1 cellular context compared by ENCODE assay signal in the genomic region with DNA sequence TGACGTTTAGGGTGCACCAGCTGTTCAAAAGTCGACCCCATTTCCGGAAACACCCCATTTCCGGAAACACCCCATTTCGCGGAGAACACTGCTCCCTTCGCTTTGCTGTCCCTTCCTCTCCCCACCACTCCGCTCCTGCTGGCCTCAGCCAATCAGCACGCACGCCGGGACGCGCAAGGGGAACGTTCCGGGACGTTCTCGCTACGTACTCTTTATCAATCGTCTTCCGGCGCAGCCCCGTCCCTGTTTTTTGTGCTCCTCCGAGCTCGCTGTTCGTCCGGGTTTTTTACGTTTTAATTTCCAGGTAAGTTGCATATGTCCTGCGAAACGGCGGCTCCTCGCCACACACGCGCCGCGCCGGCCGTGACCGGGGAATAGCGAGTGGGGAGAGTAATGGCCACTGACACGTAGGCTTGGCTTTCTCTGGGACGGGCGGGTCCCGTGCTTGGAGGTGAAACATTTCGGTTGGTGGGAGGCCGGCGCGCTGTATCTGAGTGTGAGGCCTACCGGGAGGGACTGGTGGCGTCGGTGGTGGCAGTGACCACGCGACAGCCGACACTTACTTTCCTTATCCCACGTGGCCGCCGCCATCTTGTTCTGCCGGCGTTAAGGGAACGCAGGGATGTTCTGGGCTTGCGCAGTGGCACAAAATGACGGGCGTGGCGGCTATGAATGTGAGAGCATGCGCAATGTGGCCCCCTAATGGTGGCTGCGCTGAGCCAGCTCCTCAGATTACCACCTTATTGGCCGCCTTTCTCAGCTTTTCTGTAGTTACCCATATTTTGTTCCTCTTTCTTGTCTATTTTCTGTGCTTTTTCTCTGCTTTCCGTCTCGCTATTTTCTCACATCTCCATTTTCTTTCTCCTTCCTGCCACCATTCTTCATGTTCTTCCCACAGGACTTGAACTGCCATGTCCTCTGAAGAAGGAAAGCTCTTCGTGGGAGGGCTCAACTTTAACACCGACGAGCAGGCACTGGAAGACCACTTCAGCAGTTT.
A peak's percentile ranks its signal among the peaks of the same experiment; 100 is the strongest.
TF ChIP-seq lines count a peak whose summit lies in the region.

A gene (plus strand): TSS at position 215 of the 997 bp plus-strand sequence. CDS start 697 bp downstream, at position 912.

TF ChIP-seq in K562, 482 proteins besides CTCF, POLR2A, EP300 and RAD21 (continued from another document and continues in another):
- TF ChIP-seq, protein P1, sequence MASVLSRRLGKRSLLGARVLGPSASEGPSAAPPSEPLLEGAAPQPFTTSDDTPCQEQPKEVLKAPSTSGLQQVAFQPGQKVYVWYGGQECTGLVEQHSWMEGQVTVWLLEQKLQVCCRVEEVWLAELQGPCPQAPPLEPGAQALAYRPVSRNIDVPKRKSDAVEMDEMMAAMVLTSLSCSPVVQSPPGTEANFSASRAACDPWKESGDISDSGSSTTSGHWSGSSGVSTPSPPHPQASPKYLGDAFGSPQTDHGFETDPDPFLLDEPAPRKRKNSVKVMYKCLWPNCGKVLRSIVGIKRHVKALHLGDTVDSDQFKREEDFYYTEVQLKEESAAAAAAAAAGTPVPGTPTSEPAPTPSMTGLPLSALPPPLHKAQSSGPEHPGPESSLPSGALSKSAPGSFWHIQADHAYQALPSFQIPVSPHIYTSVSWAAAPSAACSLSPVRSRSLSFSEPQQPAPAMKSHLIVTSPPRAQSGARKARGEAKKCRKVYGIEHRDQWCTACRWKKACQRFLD (CRISPR knock-in tag; IDR thresholded peaks at IDR 0.05): peak; percentile 87
- TF ChIP-seq ZNF140 (CRISPR knock-in tag; IDR thresholded peaks at IDR 0.05): no peak
- TF ChIP-seq CSDE1 (IDR thresholded peaks at IDR 0.05): peak in 1 of 2 experiments; percentile 57; a peak in 1 of 4 replicates
- no peak for TF ChIP-seq ZNF583 (CRISPR knock-in tag; IDR thresholded peaks at IDR 0.05)
- TF ChIP-seq HIVEP1 (CRISPR knock-in tag; IDR thresholded peaks at IDR 0.05): no peak
- TF ChIP-seq IRF2 (CRISPR knock-in tag; IDR thresholded peaks at IDR 0.05): no peak
- TF ChIP-seq, protein P2, sequence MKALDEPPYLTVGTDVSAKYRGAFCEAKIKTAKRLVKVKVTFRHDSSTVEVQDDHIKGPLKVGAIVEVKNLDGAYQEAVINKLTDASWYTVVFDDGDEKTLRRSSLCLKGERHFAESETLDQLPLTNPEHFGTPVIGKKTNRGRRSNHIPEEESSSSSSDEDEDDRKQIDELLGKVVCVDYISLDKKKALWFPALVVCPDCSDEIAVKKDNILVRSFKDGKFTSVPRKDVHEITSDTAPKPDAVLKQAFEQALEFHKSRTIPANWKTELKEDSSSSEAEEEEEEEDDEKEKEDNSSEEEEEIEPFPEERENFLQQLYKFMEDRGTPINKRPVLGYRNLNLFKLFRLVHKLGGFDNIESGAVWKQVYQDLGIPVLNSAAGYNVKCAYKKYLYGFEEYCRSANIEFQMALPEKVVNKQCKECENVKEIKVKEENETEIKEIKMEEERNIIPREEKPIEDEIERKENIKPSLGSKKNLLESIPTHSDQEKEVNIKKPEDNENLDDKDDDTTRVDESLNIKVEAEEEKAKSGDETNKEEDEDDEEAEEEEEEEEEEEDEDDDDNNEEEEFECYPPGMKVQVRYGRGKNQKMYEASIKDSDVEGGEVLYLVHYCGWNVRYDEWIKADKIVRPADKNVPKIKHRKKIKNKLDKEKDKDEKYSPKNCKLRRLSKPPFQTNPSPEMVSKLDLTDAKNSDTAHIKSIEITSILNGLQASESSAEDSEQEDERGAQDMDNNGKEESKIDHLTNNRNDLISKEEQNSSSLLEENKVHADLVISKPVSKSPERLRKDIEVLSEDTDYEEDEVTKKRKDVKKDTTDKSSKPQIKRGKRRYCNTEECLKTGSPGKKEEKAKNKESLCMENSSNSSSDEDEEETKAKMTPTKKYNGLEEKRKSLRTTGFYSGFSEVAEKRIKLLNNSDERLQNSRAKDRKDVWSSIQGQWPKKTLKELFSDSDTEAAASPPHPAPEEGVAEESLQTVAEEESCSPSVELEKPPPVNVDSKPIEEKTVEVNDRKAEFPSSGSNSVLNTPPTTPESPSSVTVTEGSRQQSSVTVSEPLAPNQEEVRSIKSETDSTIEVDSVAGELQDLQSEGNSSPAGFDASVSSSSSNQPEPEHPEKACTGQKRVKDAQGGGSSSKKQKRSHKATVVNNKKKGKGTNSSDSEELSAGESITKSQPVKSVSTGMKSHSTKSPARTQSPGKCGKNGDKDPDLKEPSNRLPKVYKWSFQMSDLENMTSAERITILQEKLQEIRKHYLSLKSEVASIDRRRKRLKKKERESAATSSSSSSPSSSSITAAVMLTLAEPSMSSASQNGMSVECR (CRISPR knock-in tag; IDR thresholded peaks at IDR 0.05): peak; percentile 95
- peak; percentile 96 for TF ChIP-seq POLR2G (IDR thresholded peaks at IDR 0.05; ENCODE audit: low read depth, low read length)
- peak in 1 of 2 experiments; percentile 33; a peak in 2 of 4 replicates for TF ChIP-seq ARNT (IDR thresholded peaks at IDR 0.05)
- no peak for TF ChIP-seq ZNF253 (CRISPR knock-in tag; conservative IDR thresholded peaks at IDR 0.05)
- TF ChIP-seq RBFOX2 (IDR thresholded peaks at IDR 0.05; ENCODE audit: low read depth, low read length): peak; percentile 100
- TF ChIP-seq SAFB2 (IDR thresholded peaks at IDR 0.05; ENCODE audit: borderline replicate concordance, low read depth, low read length, severe bottlenecking): no peak
- no peak for TF ChIP-seq ZNF23 (CRISPR knock-in tag; IDR thresholded peaks at IDR 0.05)
- TF ChIP-seq, protein P3, sequence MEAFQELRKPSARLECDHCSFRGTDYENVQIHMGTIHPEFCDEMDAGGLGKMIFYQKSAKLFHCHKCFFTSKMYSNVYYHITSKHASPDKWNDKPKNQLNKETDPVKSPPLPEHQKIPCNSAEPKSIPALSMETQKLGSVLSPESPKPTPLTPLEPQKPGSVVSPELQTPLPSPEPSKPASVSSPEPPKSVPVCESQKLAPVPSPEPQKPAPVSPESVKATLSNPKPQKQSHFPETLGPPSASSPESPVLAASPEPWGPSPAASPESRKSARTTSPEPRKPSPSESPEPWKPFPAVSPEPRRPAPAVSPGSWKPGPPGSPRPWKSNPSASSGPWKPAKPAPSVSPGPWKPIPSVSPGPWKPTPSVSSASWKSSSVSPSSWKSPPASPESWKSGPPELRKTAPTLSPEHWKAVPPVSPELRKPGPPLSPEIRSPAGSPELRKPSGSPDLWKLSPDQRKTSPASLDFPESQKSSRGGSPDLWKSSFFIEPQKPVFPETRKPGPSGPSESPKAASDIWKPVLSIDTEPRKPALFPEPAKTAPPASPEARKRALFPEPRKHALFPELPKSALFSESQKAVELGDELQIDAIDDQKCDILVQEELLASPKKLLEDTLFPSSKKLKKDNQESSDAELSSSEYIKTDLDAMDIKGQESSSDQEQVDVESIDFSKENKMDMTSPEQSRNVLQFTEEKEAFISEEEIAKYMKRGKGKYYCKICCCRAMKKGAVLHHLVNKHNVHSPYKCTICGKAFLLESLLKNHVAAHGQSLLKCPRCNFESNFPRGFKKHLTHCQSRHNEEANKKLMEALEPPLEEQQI (IDR thresholded peaks at IDR 0.05): no peak
- 0 out of 2 replicates have a peak, but pooled peaks have one; percentile 6 for TF ChIP-seq CC2D1A (IDR thresholded peaks at IDR 0.05)
- TF ChIP-seq, protein P4, sequence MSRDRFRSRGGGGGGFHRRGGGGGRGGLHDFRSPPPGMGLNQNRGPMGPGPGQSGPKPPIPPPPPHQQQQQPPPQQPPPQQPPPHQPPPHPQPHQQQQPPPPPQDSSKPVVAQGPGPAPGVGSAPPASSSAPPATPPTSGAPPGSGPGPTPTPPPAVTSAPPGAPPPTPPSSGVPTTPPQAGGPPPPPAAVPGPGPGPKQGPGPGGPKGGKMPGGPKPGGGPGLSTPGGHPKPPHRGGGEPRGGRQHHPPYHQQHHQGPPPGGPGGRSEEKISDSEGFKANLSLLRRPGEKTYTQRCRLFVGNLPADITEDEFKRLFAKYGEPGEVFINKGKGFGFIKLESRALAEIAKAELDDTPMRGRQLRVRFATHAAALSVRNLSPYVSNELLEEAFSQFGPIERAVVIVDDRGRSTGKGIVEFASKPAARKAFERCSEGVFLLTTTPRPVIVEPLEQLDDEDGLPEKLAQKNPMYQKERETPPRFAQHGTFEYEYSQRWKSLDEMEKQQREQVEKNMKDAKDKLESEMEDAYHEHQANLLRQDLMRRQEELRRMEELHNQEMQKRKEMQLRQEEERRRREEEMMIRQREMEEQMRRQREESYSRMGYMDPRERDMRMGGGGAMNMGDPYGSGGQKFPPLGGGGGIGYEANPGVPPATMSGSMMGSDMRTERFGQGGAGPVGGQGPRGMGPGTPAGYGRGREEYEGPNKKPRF (IDR thresholded peaks at IDR 0.05; ENCODE audit: low read depth, low read length): no peak
- TF ChIP-seq NCOA1 (IDR thresholded peaks at IDR 0.05; ENCODE audit: low read depth): peak; percentile 92
- TF ChIP-seq, protein P5, sequence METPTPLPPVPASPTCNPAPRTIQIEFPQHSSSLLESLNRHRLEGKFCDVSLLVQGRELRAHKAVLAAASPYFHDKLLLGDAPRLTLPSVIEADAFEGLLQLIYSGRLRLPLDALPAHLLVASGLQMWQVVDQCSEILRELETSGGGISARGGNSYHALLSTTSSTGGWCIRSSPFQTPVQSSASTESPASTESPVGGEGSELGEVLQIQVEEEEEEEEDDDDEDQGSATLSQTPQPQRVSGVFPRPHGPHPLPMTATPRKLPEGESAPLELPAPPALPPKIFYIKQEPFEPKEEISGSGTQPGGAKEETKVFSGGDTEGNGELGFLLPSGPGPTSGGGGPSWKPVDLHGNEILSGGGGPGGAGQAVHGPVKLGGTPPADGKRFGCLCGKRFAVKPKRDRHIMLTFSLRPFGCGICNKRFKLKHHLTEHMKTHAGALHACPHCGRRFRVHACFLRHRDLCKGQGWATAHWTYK (CRISPR knock-in tag; IDR thresholded peaks at IDR 0.05): peak; percentile 81; the same call in 1 of the 2 replicates
- no peak for TF ChIP-seq ZBTB1 (CRISPR knock-in tag; IDR thresholded peaks at IDR 0.05; ENCODE audit: borderline replicate concordance, low read depth)
- TF ChIP-seq GTF2F1 (IDR thresholded peaks at IDR 0.05; ENCODE audit: low read depth, low read length): no peak
- TF ChIP-seq NFYB (IDR thresholded peaks at IDR 0.05; ENCODE audit: extremely low read depth, insufficient read length): peak; percentile 66
- TF ChIP-seq TGIF2 (CRISPR knock-in tag; IDR thresholded peaks at IDR 0.05): peak; percentile 86; the same call in 1 of the 2 replicates
- TF ChIP-seq, protein P6, sequence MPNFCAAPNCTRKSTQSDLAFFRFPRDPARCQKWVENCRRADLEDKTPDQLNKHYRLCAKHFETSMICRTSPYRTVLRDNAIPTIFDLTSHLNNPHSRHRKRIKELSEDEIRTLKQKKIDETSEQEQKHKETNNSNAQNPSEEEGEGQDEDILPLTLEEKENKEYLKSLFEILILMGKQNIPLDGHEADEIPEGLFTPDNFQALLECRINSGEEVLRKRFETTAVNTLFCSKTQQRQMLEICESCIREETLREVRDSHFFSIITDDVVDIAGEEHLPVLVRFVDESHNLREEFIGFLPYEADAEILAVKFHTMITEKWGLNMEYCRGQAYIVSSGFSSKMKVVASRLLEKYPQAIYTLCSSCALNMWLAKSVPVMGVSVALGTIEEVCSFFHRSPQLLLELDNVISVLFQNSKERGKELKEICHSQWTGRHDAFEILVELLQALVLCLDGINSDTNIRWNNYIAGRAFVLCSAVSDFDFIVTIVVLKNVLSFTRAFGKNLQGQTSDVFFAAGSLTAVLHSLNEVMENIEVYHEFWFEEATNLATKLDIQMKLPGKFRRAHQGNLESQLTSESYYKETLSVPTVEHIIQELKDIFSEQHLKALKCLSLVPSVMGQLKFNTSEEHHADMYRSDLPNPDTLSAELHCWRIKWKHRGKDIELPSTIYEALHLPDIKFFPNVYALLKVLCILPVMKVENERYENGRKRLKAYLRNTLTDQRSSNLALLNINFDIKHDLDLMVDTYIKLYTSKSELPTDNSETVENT (CRISPR knock-in tag; IDR thresholded peaks at IDR 0.05): peak; percentile 17; the same call in 1 of the 2 replicates
- TF ChIP-seq NCOA6 (IDR thresholded peaks at IDR 0.05): peak; percentile 88
- TF ChIP-seq, protein P7, sequence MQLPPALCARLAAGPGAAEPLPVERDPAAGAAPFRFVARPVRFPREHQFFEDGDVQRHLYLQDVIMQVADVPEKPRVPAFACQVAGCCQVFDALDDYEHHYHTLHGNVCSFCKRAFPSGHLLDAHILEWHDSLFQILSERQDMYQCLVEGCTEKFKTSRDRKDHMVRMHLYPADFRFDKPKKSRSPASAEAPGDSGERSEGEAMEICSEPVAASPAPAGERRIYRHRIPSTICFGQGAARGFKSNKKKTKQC (CRISPR knock-in tag; IDR thresholded peaks at IDR 0.05): peak; percentile 93; the same call in 1 of the 2 replicates
- no peak for TF ChIP-seq ZNF408 (CRISPR knock-in tag; IDR thresholded peaks at IDR 0.05; ENCODE audit: low read depth)
- peak; percentile 88 for TF ChIP-seq SMAD1 (IDR thresholded peaks at IDR 0.05; ENCODE audit: low read depth, low read length, partially characterized antibody)
- TF ChIP-seq SNRNP70 (optimal IDR thresholded peaks at IDR 0.05; ENCODE audit: low read depth, low read length): peak; percentile 49
- TF ChIP-seq, protein P8, sequence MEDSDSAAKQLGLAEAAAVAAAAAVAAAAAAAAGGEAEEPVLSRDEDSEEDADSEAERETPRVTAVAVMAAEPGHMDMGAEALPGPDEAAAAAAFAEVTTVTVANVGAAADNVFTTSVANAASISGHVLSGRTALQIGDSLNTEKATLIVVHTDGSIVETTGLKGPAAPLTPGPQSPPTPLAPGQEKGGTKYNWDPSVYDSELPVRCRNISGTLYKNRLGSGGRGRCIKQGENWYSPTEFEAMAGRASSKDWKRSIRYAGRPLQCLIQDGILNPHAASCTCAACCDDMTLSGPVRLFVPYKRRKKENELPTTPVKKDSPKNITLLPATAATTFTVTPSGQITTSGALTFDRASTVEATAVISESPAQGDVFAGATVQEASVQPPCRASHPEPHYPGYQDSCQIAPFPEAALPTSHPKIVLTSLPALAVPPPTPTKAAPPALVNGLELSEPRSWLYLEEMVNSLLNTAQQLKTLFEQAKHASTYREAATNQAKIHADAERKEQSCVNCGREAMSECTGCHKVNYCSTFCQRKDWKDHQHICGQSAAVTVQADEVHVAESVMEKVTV (CRISPR knock-in tag; IDR thresholded peaks at IDR 0.05): 0 out of 2 replicates have a peak, but pooled peaks have one; percentile 6
- TF ChIP-seq, protein P9, sequence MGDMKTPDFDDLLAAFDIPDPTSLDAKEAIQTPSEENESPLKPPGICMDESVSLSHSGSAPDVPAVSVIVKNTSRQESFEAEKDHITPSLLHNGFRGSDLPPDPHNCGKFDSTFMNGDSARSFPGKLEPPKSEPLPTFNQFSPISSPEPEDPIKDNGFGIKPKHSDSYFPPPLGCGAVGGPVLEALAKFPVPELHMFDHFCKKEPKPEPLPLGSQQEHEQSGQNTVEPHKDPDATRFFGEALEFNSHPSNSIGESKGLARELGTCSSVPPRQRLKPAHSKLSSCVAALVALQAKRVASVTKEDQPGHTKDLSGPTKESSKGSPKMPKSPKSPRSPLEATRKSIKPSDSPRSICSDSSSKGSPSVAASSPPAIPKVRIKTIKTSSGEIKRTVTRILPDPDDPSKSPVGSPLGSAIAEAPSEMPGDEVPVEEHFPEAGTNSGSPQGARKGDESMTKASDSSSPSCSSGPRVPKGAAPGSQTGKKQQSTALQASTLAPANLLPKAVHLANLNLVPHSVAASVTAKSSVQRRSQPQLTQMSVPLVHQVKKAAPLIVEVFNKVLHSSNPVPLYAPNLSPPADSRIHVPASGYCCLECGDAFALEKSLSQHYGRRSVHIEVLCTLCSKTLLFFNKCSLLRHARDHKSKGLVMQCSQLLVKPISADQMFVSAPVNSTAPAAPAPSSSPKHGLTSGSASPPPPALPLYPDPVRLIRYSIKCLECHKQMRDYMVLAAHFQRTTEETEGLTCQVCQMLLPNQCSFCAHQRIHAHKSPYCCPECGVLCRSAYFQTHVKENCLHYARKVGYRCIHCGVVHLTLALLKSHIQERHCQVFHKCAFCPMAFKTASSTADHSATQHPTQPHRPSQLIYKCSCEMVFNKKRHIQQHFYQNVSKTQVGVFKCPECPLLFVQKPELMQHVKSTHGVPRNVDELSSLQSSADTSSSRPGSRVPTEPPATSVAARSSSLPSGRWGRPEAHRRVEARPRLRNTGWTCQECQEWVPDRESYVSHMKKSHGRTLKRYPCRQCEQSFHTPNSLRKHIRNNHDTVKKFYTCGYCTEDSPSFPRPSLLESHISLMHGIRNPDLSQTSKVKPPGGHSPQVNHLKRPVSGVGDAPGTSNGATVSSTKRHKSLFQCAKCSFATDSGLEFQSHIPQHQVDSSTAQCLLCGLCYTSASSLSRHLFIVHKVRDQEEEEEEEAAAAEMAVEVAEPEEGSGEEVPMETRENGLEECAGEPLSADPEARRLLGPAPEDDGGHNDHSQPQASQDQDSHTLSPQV (IDR thresholded peaks at IDR 0.05): peak; percentile 77
